In genomic region chr17:82662711-82663261, GRCh38 we compare ENCODE assay signal across 18 cellular contexts.
"Had no signal": no experiment of that assay in that cellular context is flagged by ENCODE, and none has a peak within 500 bp of the region (broad histone marks: within the 10 kb centered on the region; RNA-seq: fewer than 3 reads in every experiment).

No MANE protein-coding gene starts in this region.

- DNase-seq: activated CD4-positive, alpha-beta T cell treated with anti-CD3 and anti-CD28 coated beads, Interleukin-2, amount 10 ng/mL, durations not matched to agents 7 days and 5 days; activated CD8-positive, alpha-beta memory T cell treated with anti-CD3 and anti-CD28 coated beads, Interleukin-2, amount 10 ng/mL, durations not matched to agents 7 days and 5 days; activated CD8-positive, alpha-beta T cell treated with anti-CD3 and anti-CD28 coated beads for 36 hours; activated gamma-delta T cell treated with Interleukin-2 at 50 U/mL for 16 hours; activated T-cell treated with anti-CD3 and anti-CD28 coated beads for 4 hours; central memory CD4-positive, alpha-beta T cell; esophagus squamous epithelium; gastrocnemius medialis; hypothalamus; mesendoderm; retina; stimulated activated CD4-positive, alpha-beta T cell treated with anti-CD3 and anti-CD28 coated beads, Interleukin-4, amount 100 ng/mL, for 24 hours; SW 1271 had no signal

- H3K36me3 Mint-ChIP-seq: activated CD8-positive, alpha-beta memory T cell treated with anti-CD3 and anti-CD28 coated beads, Interleukin-2, amount 10 ng/mL, durations not matched to agents 7 days and 5 days; activated naive CD4-positive, alpha-beta T cell treated with anti-CD3 and anti-CD28 coated beads, Interleukin-2, amount 50 U/mL, for 24 hours had no signal

- H3K27ac Mint-ChIP-seq: activated CD4-positive, alpha-beta T cell treated with anti-CD3 and anti-CD28 coated beads, Interleukin-2, amount 10 ng/mL, durations not matched to agents 7 days and 5 days; activated CD8-positive, alpha-beta memory T cell treated with anti-CD3 and anti-CD28 coated beads, Interleukin-2, amount 10 ng/mL, durations not matched to agents 7 days and 5 days; activated CD8-positive, alpha-beta T cell treated with anti-CD3 and anti-CD28 coated beads for 36 hours; activated naive CD4-positive, alpha-beta T cell treated with anti-CD3 and anti-CD28 coated beads, Interleukin-2, amount 50 U/mL, for 24 hours; progenitor cell of endocrine pancreas; stimulated activated naive CD8-positive, alpha-beta T cell treated with anti-CD3 and anti-CD28 coated beads, Interleukin-15, Interleukin-2, amounts not matched to agents 100 ng/mL and 50 ng/mL, for 24 hours had no signal

- H3K4me3 Mint-ChIP-seq: activated CD4-positive, alpha-beta T cell treated with anti-CD3 and anti-CD28 coated beads, Interleukin-2, amount 10 ng/mL, durations not matched to agents 7 days and 5 days; activated CD8-positive, alpha-beta memory T cell treated with anti-CD3 and anti-CD28 coated beads, Interleukin-2, amount 10 ng/mL, durations not matched to agents 7 days and 5 days; activated CD8-positive, alpha-beta T cell treated with anti-CD3 and anti-CD28 coated beads for 36 hours; activated naive CD4-positive, alpha-beta T cell treated with anti-CD3 and anti-CD28 coated beads, Interleukin-2, amount 50 U/mL, for 24 hours; stimulated activated naive CD8-positive, alpha-beta T cell treated with anti-CD3 and anti-CD28 coated beads, Interleukin-15, Interleukin-2, amounts not matched to agents 100 ng/mL and 50 ng/mL, for 24 hours had no signal

- H3K27me3 Mint-ChIP-seq: activated CD4-positive, alpha-beta T cell treated with anti-CD3 and anti-CD28 coated beads, Interleukin-2, amount 10 ng/mL, durations not matched to agents 7 days and 5 days; activated CD8-positive, alpha-beta memory T cell treated with anti-CD3 and anti-CD28 coated beads, Interleukin-2, amount 10 ng/mL, durations not matched to agents 7 days and 5 days; activated CD8-positive, alpha-beta T cell treated with anti-CD3 and anti-CD28 coated beads for 36 hours; activated naive CD4-positive, alpha-beta T cell treated with anti-CD3 and anti-CD28 coated beads, Interleukin-2, amount 50 U/mL, for 24 hours; progenitor cell of endocrine pancreas; stimulated activated naive CD8-positive, alpha-beta T cell treated with anti-CD3 and anti-CD28 coated beads, Interleukin-15, Interleukin-2, amounts not matched to agents 100 ng/mL and 50 ng/mL, for 24 hours had no signal

- H3K9me3 Mint-ChIP-seq: activated CD8-positive, alpha-beta T cell treated with anti-CD3 and anti-CD28 coated beads for 36 hours; activated naive CD4-positive, alpha-beta T cell treated with anti-CD3 and anti-CD28 coated beads, Interleukin-2, amount 50 U/mL, for 24 hours; stimulated activated naive CD8-positive, alpha-beta T cell treated with anti-CD3 and anti-CD28 coated beads, Interleukin-15, Interleukin-2, amounts not matched to agents 100 ng/mL and 50 ng/mL, for 24 hours had no signal

- H3K4me1 Mint-ChIP-seq: activated CD4-positive, alpha-beta T cell treated with anti-CD3 and anti-CD28 coated beads, Interleukin-2, amount 10 ng/mL, durations not matched to agents 7 days and 5 days; activated CD8-positive, alpha-beta memory T cell treated with anti-CD3 and anti-CD28 coated beads, Interleukin-2, amount 10 ng/mL, durations not matched to agents 7 days and 5 days; activated naive CD4-positive, alpha-beta T cell treated with anti-CD3 and anti-CD28 coated beads, Interleukin-2, amount 50 U/mL, for 24 hours had no signal

- ATAC-seq: activated CD4-positive, CD25-positive, alpha-beta regulatory T cell treated with anti-CD3 and anti-CD28 coated beads, Interleukin-2, amount 50 U/mL, for 24 hours; activated CD8-positive, alpha-beta memory T cell treated with anti-CD3 and anti-CD28 coated beads, Interleukin-2, amount 10 ng/mL, durations not matched to agents 7 days and 5 days; activated CD8-positive, alpha-beta T cell treated with anti-CD3 and anti-CD28 coated beads for 36 hours; gastrocnemius medialis; mucosa of descending colon had no signal
